Comparison of ENCODE assay signal across 13 cellular contexts in genomic region chr18:48529796-48530195, GRCh38. TPM values are rescaled to one million over a fixed set of nuclear protein-coding genes. Genes with fewer than 3 reads are reported as not detected.
DNase-seq lines count a peak whose midpoint lies in the region; ATAC-seq and TF ChIP-seq lines count a peak whose summit lies in the region.
"Had no signal": no experiment of that assay in that cellular context is flagged by ENCODE, and none has a peak within 500 bp of the region (broad histone marks: within the 10 kb centered on the region; RNA-seq: fewer than 3 reads in every experiment).

No MANE protein-coding gene starts in this region.

- no peak overlapping the region for H3K18ac ChIP-seq in mesendoderm (ENCODE audit: low read length)

- no peak for TF ChIP-seq CTCF in endodermal cell (conservative IDR thresholded peaks at IDR 0.05)

- no peak overlapping the region for H3K23ac ChIP-seq in mesendoderm (ENCODE audit: low read length)

- no peak overlapping the region for H3K27ac Mint-ChIP-seq in endodermal cell
- H3K27ac Mint-ChIP-seq in activated T-helper 1 cell treated with anti-CD3 and anti-CD28 coated beads, Interleukin-12 subunit alpha, Interleukin-12 subunit beta, Interleukin-2, Interleukin-4 antibody, amounts not matched to agents 30 ng/mL and 10 ng/mL and 1 ng/mL, durations not matched to agents 14 hours and 24 hours and 36 hours = no peak overlapping the region

- no peak overlapping the region for H3K4me3 Mint-ChIP-seq in endodermal cell
- no peak overlapping the region for H3K4me3 Mint-ChIP-seq in activated T-helper 1 cell treated with anti-CD3 and anti-CD28 coated beads, Interleukin-12 subunit alpha, Interleukin-12 subunit beta, Interleukin-2, Interleukin-4 antibody, amounts not matched to agents 30 ng/mL and 10 ng/mL and 1 ng/mL, durations not matched to agents 14 hours and 24 hours and 36 hours

- no peak overlapping the region for H4K8ac ChIP-seq in mesendoderm (ENCODE audit: low read depth, low read length)

- no peaks in the 10 kb centered on the region for H3K36me3 Mint-ChIP-seq in endodermal cell (ENCODE audit: low read depth)
- H3K36me3 Mint-ChIP-seq in activated T-helper 1 cell treated with anti-CD3 and anti-CD28 coated beads, Interleukin-12 subunit alpha, Interleukin-12 subunit beta, Interleukin-2, Interleukin-4 antibody, amounts not matched to agents 30 ng/mL and 10 ng/mL and 1 ng/mL, durations not matched to agents 14 hours and 24 hours and 36 hours (ENCODE audit: low read depth) = no peaks in the 10 kb centered on the region

- H3K27me3 ChIP-seq in MG63 (no peaks in the 10 kb centered on the region; the same call in 1 of the 2 replicates), endodermal cell (ENCODE audit: control insufficient read depth, insufficient read depth, low read length, poor library complexity, severe bottlenecking) (no peaks in the 10 kb centered on the region), mesendoderm (ENCODE audit: insufficient read depth, low read length, poor library complexity) (no peaks in the 10 kb centered on the region)

- peaks cover 11% of the 10 kb centered on the region for H3K27me3 Mint-ChIP-seq in endodermal cell (ENCODE audit: insufficient read depth)
- H3K27me3 Mint-ChIP-seq in activated T-helper 1 cell treated with anti-CD3 and anti-CD28 coated beads, Interleukin-12 subunit alpha, Interleukin-12 subunit beta, Interleukin-2, Interleukin-4 antibody, amounts not matched to agents 30 ng/mL and 10 ng/mL and 1 ng/mL, durations not matched to agents 14 hours and 24 hours and 36 hours (ENCODE audit: insufficient read depth) = peaks cover 16% of the 10 kb centered on the region

- no peak overlapping the region for H3K9ac ChIP-seq in endodermal cell (ENCODE audit: extremely low read depth, low read length, poor library complexity, severe bottlenecking)
- no peak overlapping the region for H3K9ac ChIP-seq in mesendoderm (ENCODE audit: low read length)

- H3K4me3 ChIP-seq in MG63 (no peak overlapping the region), endodermal cell (ENCODE audit: low read length) (no peak overlapping the region), mesendoderm (ENCODE audit: low read length) (no peak overlapping the region)
- H3K4me3 ChIP-seq: PC-9 had no signal

- no peaks in the 10 kb centered on the region for H3K79me2 ChIP-seq in mesendoderm (ENCODE audit: control insufficient read depth, insufficient read depth, low read length)

- H3K27ac ChIP-seq in endodermal cell (ENCODE audit: low read depth, low read length) (no peak overlapping the region), mesendoderm (ENCODE audit: low read depth, low read length) (no peak overlapping the region)
- H3K27ac ChIP-seq: PC-9 had no signal

- no peaks in the 10 kb centered on the region for H3K79me1 ChIP-seq in mesendoderm (ENCODE audit: low read length)

- intact Hi-C loops in activated T-helper 1 cell treated with anti-CD3 and anti-CD28 coated beads, Interleukin-12 subunit alpha, Interleukin-12 subunit beta, Interleukin-2, Interleukin-4 antibody, amounts not matched to agents 30 ng/mL and 10 ng/mL and 1 ng/mL, durations not matched to agents 14 hours and 24 hours and 36 hours (cut with micrococcal nuclease) = no loop called here

- DNase-seq in Caki2 (ENCODE audit: low read depth) (peak; percentile 37), MG63 (peak; percentile 54), endodermal cell (peak; percentile 39), mesendoderm (peak; percentile 82), DMS53 treated with DMSO at 0.1 percent for 48 hours (lab: John Stamatoyannopoulos, UW; ENCODE audit: unreplicated experiment) (no peak), amygdala (lab: John Stamatoyannopoulos, UW) (no peak)
- no peak for DNase-seq in activated T-helper 1 cell treated with anti-CD3 and anti-CD28 coated beads, Interleukin-12 subunit alpha, Interleukin-12 subunit beta, Interleukin-2, Interleukin-4 antibody, amounts not matched to agents 30 ng/mL and 10 ng/mL and 1 ng/mL, durations not matched to agents 14 hours and 24 hours and 36 hours (ENCODE audit: low spot score)
- DNase-seq: activated CD4-positive, alpha-beta T cell treated with anti-CD3 and anti-CD28 coated beads for 1 hour; activated gamma-delta T cell treated with Interleukin-2 at 50 U/mL for 16 hours; NCI-H1048; nucleus accumbens had no signal

- no peak overlapping the region for H2BK15ac ChIP-seq in mesendoderm (replicated peaks; ENCODE audit: low read depth)

- H3K9me3 Mint-ChIP-seq in endodermal cell = no peaks in the 10 kb centered on the region
- no peaks in the 10 kb centered on the region for H3K9me3 Mint-ChIP-seq in activated T-helper 1 cell treated with anti-CD3 and anti-CD28 coated beads, Interleukin-12 subunit alpha, Interleukin-12 subunit beta, Interleukin-2, Interleukin-4 antibody, amounts not matched to agents 30 ng/mL and 10 ng/mL and 1 ng/mL, durations not matched to agents 14 hours and 24 hours and 36 hours

- no peak overlapping the region for H3K56ac ChIP-seq in mesendoderm (ENCODE audit: low read length)

- no peak overlapping the region for H3K4ac ChIP-seq in mesendoderm (ENCODE audit: low read depth, low read length)

- no peak overlapping the region for H3K4me2 ChIP-seq in mesendoderm (ENCODE audit: low read length)
- H3K4me2 ChIP-seq: PC-9 had no signal

- H2BK120ac ChIP-seq in mesendoderm (ENCODE audit: low read depth, low read length) = no peak overlapping the region

- H2AK5ac ChIP-seq in mesendoderm (ENCODE audit: low read length) = no peak overlapping the region

- H3K4me1 ChIP-seq in endodermal cell (ENCODE audit: control insufficient read depth, insufficient read depth, low read length) (peaks cover 10% of the 10 kb centered on the region), mesendoderm (ENCODE audit: control insufficient read depth, low read depth, low read length) (peaks cover 7% of the 10 kb centered on the region)

- in situ Hi-C loops in Caki2 (cut with HindIII; ENCODE audit: low pct_unique_long_range_greater_than_20kb, low sequenced_read_pairs) = no loop called here

- no peak overlapping the region for H4K5ac ChIP-seq in mesendoderm (ENCODE audit: low read length)

- H3K9me3 ChIP-seq in MG63 = no peaks in the 10 kb centered on the region
- no peaks in the 10 kb centered on the region for H3K9me3 ChIP-seq in endodermal cell (ENCODE audit: control insufficient read depth, low read length)

- ATAC-seq in activated CD4-positive, CD25-positive, alpha-beta regulatory T cell treated with anti-CD3 and anti-CD28 coated beads, Interleukin-2, amount 50 U/mL, for 24 hours = no peak

- peaks cover 17% of the 10 kb centered on the region for H3K4me1 Mint-ChIP-seq in endodermal cell
- H3K4me1 Mint-ChIP-seq in activated T-helper 1 cell treated with anti-CD3 and anti-CD28 coated beads, Interleukin-12 subunit alpha, Interleukin-12 subunit beta, Interleukin-2, Interleukin-4 antibody, amounts not matched to agents 30 ng/mL and 10 ng/mL and 1 ng/mL, durations not matched to agents 14 hours and 24 hours and 36 hours (ENCODE audit: low read depth) = no peaks in the 10 kb centered on the region

- WGBS in endodermal cell (ENCODE audit: insufficient coverage in 1 of 2, insufficient read length in 1 of 2), 2 experiments = 29 to 81% methylated on average over 1 to 2 of the region's 2 CpGs
- no CpG with 5 or more reads among the region's 2 CpGs for WGBS in mesendoderm (ENCODE audit: extremely low coverage, insufficient coverage, low lambda C conversion rate)

- no peak overlapping the region for H2BK5ac ChIP-seq in mesendoderm (ENCODE audit: low read length)

- H3K36me3 ChIP-seq in MG63 (no peaks in the 10 kb centered on the region), endodermal cell (ENCODE audit: control insufficient read depth, insufficient read depth, low read length) (no peaks in the 10 kb centered on the region), mesendoderm (ENCODE audit: control insufficient read depth, insufficient read depth, low read length) (no peaks in the 10 kb centered on the region)

RNA-seq across cellular contexts. Expression of gene CTIF, which starts 9.0 kb away (rescaled TPM):
- total RNA-seq in Caki2 (2014; rRNA removed; shearing (Covaris generic); ENCODE audit: low replicate concordance) = 0.49 and 3.7 TPM in 2 replicates
- total RNA-seq in MG63 (2014; rRNA removed; shearing (Covaris generic); ENCODE audit: low replicate concordance) = 10.2 and 20.6 TPM in 2 replicates
- 10 to 100 TPM; 33.8 to 41.6 TPM for total RNA-seq in endodermal cell
- 35.4 TPM for polyA plus RNA-seq in endodermal cell (2013, experiment 1 of 2)
- 34.4 TPM for polyA plus RNA-seq in endodermal cell (2013, experiment 2 of 2)
- polyA plus RNA-seq in mesendoderm (2013, experiment 1 of 2) = 11.5 TPM
- polyA plus RNA-seq in mesendoderm (2013, experiment 2 of 2) = 14.5 TPM
- 7.2 and 8.5 TPM in 2 replicates for total RNA-seq in activated T-helper 1 cell treated with anti-CD3 and anti-CD28 coated beads, Interleukin-12 subunit alpha, Interleukin-12 subunit beta, Interleukin-2, Interleukin-4 antibody, amounts not matched to agents 30 ng/mL and 10 ng/mL and 1 ng/mL, durations not matched to agents 14 hours and 24 hours and 36 hours

Comparison
In these comparisons a context has a peak if more than half of its experiments do, and no peak if none do; other contexts are left out.
1. DNase-seq: peak in Caki2 (single experiment), MG63 (single experiment), endodermal cell (single experiment) and mesendoderm (single experiment); none in DMS53 treated with DMSO at 0.1 percent for 48 hours (single experiment), activated T-helper 1 cell treated with anti-CD3 and anti-CD28 coated beads, Interleukin-12 subunit alpha, Interleukin-12 subunit beta, Interleukin-2, Interleukin-4 antibody, amounts not matched to agents 30 ng/mL and 10 ng/mL and 1 ng/mL, durations not matched to agents 14 hours and 24 hours and 36 hours (single experiment) and amygdala (0 of 56).